In genomic region chr1:22025368-22026154, GRCh38 we compare ENCODE assay signal across 8 cellular contexts. TPM values are rescaled to one million over a fixed set of nuclear protein-coding genes. Genes with fewer than 3 reads are reported as not detected.
A peak's percentile ranks its signal among the peaks of the same experiment; 100 is the strongest.
DNase-seq lines count a peak whose midpoint lies in the region; ATAC-seq and TF ChIP-seq lines count a peak whose summit lies in the region.

No MANE protein-coding gene starts in this region.

- H3K9me3 ChIP-seq in fibroblast of lung (ENCODE audit: control insufficient read depth, insufficient read depth, low read depth, low read length) = no peaks in the 10 kb centered on the region

- ATAC-seq in naive thymus-derived CD8-positive, alpha-beta T cell = peak; percentile 65 to 74
- ATAC-seq in stimulated activated memory B cell treated with anti-CD40 and anti-IgM and Interleukin-4, amounts not matched to agents 10 μg/mL and 1 μg/mL and 100 μg/mL, for 72 hours = peak; percentile 93

- H2AFZ ChIP-seq in fibroblast of lung (ENCODE audit: low read length) = peak overlapping the region; percentile 98

- DNase-seq in Daoy (ENCODE audit: low read depth) (peak; percentile 93), GOT3 (lab: John Stamatoyannopoulos, UW) (peak; percentile 63), LNCaP clone FGC (ENCODE audit: low read depth) (no peak), RPMI7951 (ENCODE audit: low read depth) (peak; percentile 89), fibroblast of lung (ENCODE audit: low read depth in 2 of 2) (peak; percentile 92 to 93)
- peak; percentile 76 to 83 for DNase-seq in activated T-helper 1 cell treated with anti-CD3 and anti-CD28 coated beads, Interleukin-2, amount 50 U/mL, for 16 hours (ENCODE audit: low read depth in 1 of 2, low spot score in 1 of 2)
- peak; percentile 72 to 96 (median 86) for DNase-seq in naive thymus-derived CD8-positive, alpha-beta T cell

- H3K36me3 Mint-ChIP-seq in naive thymus-derived CD8-positive, alpha-beta T cell = peaks cover 0 to 5% (median 3%) of the 10 kb centered on the region in 3 donors
- peaks cover 5% of the 10 kb centered on the region for H3K36me3 Mint-ChIP-seq in stimulated activated memory B cell treated with anti-CD40 and anti-IgM and Interleukin-4, amounts not matched to agents 10 μg/mL and 1 μg/mL and 100 μg/mL, for 72 hours

- peaks cover 17 to 71% (median 65%) of the 10 kb centered on the region in 4 donors for H3K4me1 Mint-ChIP-seq in naive thymus-derived CD8-positive, alpha-beta T cell
- H3K4me1 Mint-ChIP-seq in stimulated activated memory B cell treated with anti-CD40 and anti-IgM and Interleukin-4, amounts not matched to agents 10 μg/mL and 1 μg/mL and 100 μg/mL, for 72 hours = peaks cover 52% of the 10 kb centered on the region

- peak overlapping the region; percentile 98 for H3K4me2 ChIP-seq in fibroblast of lung (ENCODE audit: extremely low read depth, insufficient read depth, low read length)

- peak overlapping the region; percentile 99 for H3K27ac ChIP-seq in fibroblast of lung (ENCODE audit: insufficient read depth, low read length)

- H3K27ac Mint-ChIP-seq in naive thymus-derived CD8-positive, alpha-beta T cell = peak overlapping the region; percentile 97 to 100 (median 99)
- H3K27ac Mint-ChIP-seq in stimulated activated memory B cell treated with anti-CD40 and anti-IgM and Interleukin-4, amounts not matched to agents 10 μg/mL and 1 μg/mL and 100 μg/mL, for 72 hours = peak overlapping the region; percentile 100

- H3K79me2 ChIP-seq in fibroblast of lung (ENCODE audit: control insufficient read depth, insufficient read depth, low read length) = peaks cover 4% of the 10 kb centered on the region

- H3K9me3 Mint-ChIP-seq in naive thymus-derived CD8-positive, alpha-beta T cell = no peaks in the 10 kb centered on the region
- no peaks in the 10 kb centered on the region for H3K9me3 Mint-ChIP-seq in stimulated activated memory B cell treated with anti-CD40 and anti-IgM and Interleukin-4, amounts not matched to agents 10 μg/mL and 1 μg/mL and 100 μg/mL, for 72 hours

- peak overlapping the region; percentile 77 for H3K4me3 ChIP-seq in LNCaP clone FGC (ENCODE audit: low read depth, low read length)
- H3K4me3 ChIP-seq in fibroblast of lung (replicated peaks in 1 of 4; ENCODE audit: control extremely low read depth in 1 of 4, insufficient read depth in 1 of 4, low read depth in 3 of 4, low read length in 4 of 4) = peak overlapping the region; percentile 94 to 100 (median 99)

- peak overlapping the region; percentile 89 to 99 (median 93) for H3K4me3 Mint-ChIP-seq in naive thymus-derived CD8-positive, alpha-beta T cell
- peak overlapping the region; percentile 94 for H3K4me3 Mint-ChIP-seq in stimulated activated memory B cell treated with anti-CD40 and anti-IgM and Interleukin-4, amounts not matched to agents 10 μg/mL and 1 μg/mL and 100 μg/mL, for 72 hours

- H3K27me3 Mint-ChIP-seq in naive thymus-derived CD8-positive, alpha-beta T cell = no peaks in the 10 kb centered on the region
- no peaks in the 10 kb centered on the region for H3K27me3 Mint-ChIP-seq in stimulated activated memory B cell treated with anti-CD40 and anti-IgM and Interleukin-4, amounts not matched to agents 10 μg/mL and 1 μg/mL and 100 μg/mL, for 72 hours

- no peaks in the 10 kb centered on the region for H3K36me3 ChIP-seq in fibroblast of lung (ENCODE audit: control insufficient read depth, insufficient read depth, low read length)

- no peaks in the 10 kb centered on the region for H4K20me1 ChIP-seq in fibroblast of lung (ENCODE audit: control insufficient read depth, extremely low read depth, insufficient read depth, low read length)

- no peaks in the 10 kb centered on the region for H3K27me3 ChIP-seq in fibroblast of lung (ENCODE audit: control insufficient read depth, insufficient read depth, low read length)

- POLR2A ChIA-PET in naive thymus-derived CD8-positive, alpha-beta T cell (lab: Charles Lee) = interaction anchor here (0.5 to 13.0 kb wide), 25 partner anchors 11 to 1595 kb away, joined by 3 to 381 read pairs (median 4); partner anchors contain the start of genes CDC42, USP48 and ZBTB40

- TF ChIP-seq CTCF in LNCaP clone FGC (IDR thresholded peaks at IDR 0.05; ENCODE audit: control insufficient read depth, extremely low read depth, insufficient read depth) (no peak), fibroblast of lung (conservative IDR thresholded peaks at IDR 0.05 in 1 of 2, IDR thresholded peaks at IDR 0.05 in 1 of 2; ENCODE audit: low read depth in 1 of 2, low read length in 2 of 2) (no peak)

- H3K9ac ChIP-seq in fibroblast of lung (ENCODE audit: insufficient read depth, low read length) = peak overlapping the region; percentile 97

- peaks cover 12% of the 10 kb centered on the region for H3K4me1 ChIP-seq in fibroblast of lung (ENCODE audit: control insufficient read depth, extremely low read depth, insufficient read depth, low read length)

RNA-seq across cellular contexts. Expression of gene CELA3A, which starts 24.1 kb away (rescaled TPM):
- not detected in 2 replicates for total RNA-seq in Daoy (2014; rRNA removed; shearing (Covaris generic))
- total RNA-seq in RPMI7951 (2014; rRNA removed; shearing (Covaris generic)) = not detected in 2 replicates
- total RNA-seq in fibroblast of lung = not detected in 2 replicates
- polyA plus RNA-seq in fibroblast of lung = not detected in 2 replicates
- not detected in 2 replicates for polyA plus RNA-seq in fibroblast of lung (2012)
- not detected in 2 replicates for polyA minus RNA-seq in fibroblast of lung (ENCODE audit: low replicate concordance)
- not detected for total RNA-seq in naive thymus-derived CD8-positive, alpha-beta T cell
- polyA plus RNA-seq in naive thymus-derived CD8-positive, alpha-beta T cell = not detected

RNA-seq across cellular contexts. Expression of gene CDC42, which starts 26.9 kb away (rescaled TPM):
- total RNA-seq in Daoy (2014; rRNA removed; shearing (Covaris generic)) = 404 and 424 TPM in 2 replicates
- total RNA-seq in RPMI7951 (2014; rRNA removed; shearing (Covaris generic)) = 554 and 659 TPM in 2 replicates
- 143 and 325 TPM in 2 replicates for total RNA-seq in fibroblast of lung
- polyA plus RNA-seq in fibroblast of lung = 400 and 446 TPM in 2 replicates
- 296 and 322 TPM in 2 replicates for polyA plus RNA-seq in fibroblast of lung (2012)
- 74.6 and 97.5 TPM in 2 replicates for polyA minus RNA-seq in fibroblast of lung (ENCODE audit: low replicate concordance)
- 100 to 1,000 TPM; 229 to 239 TPM for total RNA-seq in naive thymus-derived CD8-positive, alpha-beta T cell
- polyA plus RNA-seq in naive thymus-derived CD8-positive, alpha-beta T cell = 100 to 1,000 TPM; 236 to 472 (median 393) TPM

RNA-seq across cellular contexts. Expression of gene CELA3B, which starts 48.7 kb away (rescaled TPM):
- total RNA-seq in Daoy (2014; rRNA removed; shearing (Covaris generic)) = not detected in 2 replicates
- not detected in 2 replicates for total RNA-seq in RPMI7951 (2014; rRNA removed; shearing (Covaris generic))
- total RNA-seq in fibroblast of lung = not detected in 2 replicates
- not detected in 2 replicates for polyA plus RNA-seq in fibroblast of lung
- not detected in 2 replicates for polyA plus RNA-seq in fibroblast of lung (2012)
- polyA minus RNA-seq in fibroblast of lung (ENCODE audit: low replicate concordance) = not detected in 2 replicates
- total RNA-seq in naive thymus-derived CD8-positive, alpha-beta T cell = not detected
- polyA plus RNA-seq in naive thymus-derived CD8-positive, alpha-beta T cell = not detected
